Comparison of ENCODE assay signal across 8 cellular contexts in genomic region chr1:228139931-228140723, GRCh38. TPM values are rescaled to one million over a fixed set of nuclear protein-coding genes. Genes with fewer than 3 reads are reported as not detected.
A peak's percentile ranks its signal among the peaks of the same experiment; 100 is the strongest.
DNase-seq lines count a peak whose midpoint lies in the region; TF ChIP-seq lines count a peak whose summit lies in the region.

Gene GUK1 (plus strand): TSS chr1:228140279. CDS start chr1:228140303, 24 bp downstream.

- in situ Hi-C loops in SK-MEL-5 (cut with HindIII; ENCODE audit: low pct_unique_long_range_greater_than_20kb, low sequenced_read_pairs) = no loop called here

- H3K4me3 ChIP-seq in HFF-Myc (replicated peaks; ENCODE audit: low read depth, low read length) (peak within 1 kb of the TSS; percentile 92), neuron (ENCODE audit: low read length) (peak within 1 kb of the TSS; percentile 78), subcutaneous abdominal adipose tissue (ENCODE audit: low read depth in 1 of 5, low read length in 5 of 5) (peak within 1 kb of the TSS; percentile 84 to 92 (median 91))

- H3K9ac ChIP-seq in subcutaneous abdominal adipose tissue (ENCODE audit: low read length in 5 of 5) = peak within 1 kb of the TSS; percentile 77 to 92 (median 89)

- peak within 1 kb of the TSS; percentile 69 for H2AFZ ChIP-seq in neuron (ENCODE audit: low read depth, low read length)

- peaks cover 16% of the 10 kb centered on the region for H3K27me3 ChIP-seq in neuron (ENCODE audit: insufficient read depth, low read length)
- H3K27me3 ChIP-seq in subcutaneous abdominal adipose tissue (ENCODE audit: control insufficient read depth in 5 of 5, insufficient read depth in 4 of 5, low read length in 5 of 5) = no peaks in the 10 kb centered on the region

- H3K4me1 ChIP-seq in neuron (ENCODE audit: insufficient read depth, low read length) (peaks cover 16% of the 10 kb centered on the region), subcutaneous abdominal adipose tissue (ENCODE audit: control insufficient read depth in 5 of 5, insufficient read depth in 5 of 5, low read length in 5 of 5) (peaks cover 12 to 51% (median 48%) of the 10 kb centered on the region in 5 donors)

- H3K9me3 ChIP-seq in neuron (ENCODE audit: low read length) = no peaks in the 10 kb centered on the region
- H3K9me3 ChIP-seq in subcutaneous abdominal adipose tissue (ENCODE audit: control insufficient read depth in 5 of 5, low read length in 5 of 5) = no peaks in the 10 kb centered on the region

- peaks cover 1% of the 10 kb centered on the region for H3K36me3 ChIP-seq in neuron (ENCODE audit: insufficient read depth, low read length)
- peaks cover 0 to 12% (median 3%) of the 10 kb centered on the region in 5 donors for H3K36me3 ChIP-seq in subcutaneous abdominal adipose tissue (ENCODE audit: control insufficient read depth in 5 of 5, insufficient read depth in 5 of 5, low read length in 5 of 5)

- TF ChIP-seq CTCF in HFF-Myc (IDR thresholded peaks at IDR 0.05; ENCODE audit: low read depth, low read length, missing control alignments) = no peak

- peak; percentile 89 for DNase-seq in GM04503 (ENCODE audit: low read depth)
- peak; percentile 94 for DNase-seq in HFF-Myc (ENCODE audit: extremely low read depth, low read depth)
- DNase-seq in MV-4-11 (lab: John Stamatoyannopoulos, UW) = peak; percentile 100
- DNase-seq in SK-MEL-5 (ENCODE audit: low read depth, low spot score) = peak; percentile 99
- peak; percentile 100 for DNase-seq in activated naive CD4-positive, alpha-beta T cell treated with Interleukin-2 at 50 U/mL for 16 hours
- DNase-seq in foreskin melanocyte = peak; percentile 99

- H3K27ac ChIP-seq in subcutaneous abdominal adipose tissue (ENCODE audit: low read depth, low read length) = peak within 1 kb of the TSS; percentile 92

RNA-seq across cellular contexts. Expression of gene GUK1, which starts in this region (rescaled TPM):
- total RNA-seq in SK-MEL-5 (2014; rRNA removed; shearing (Covaris generic)) = 198 and 236 TPM in 2 replicates
- polyA plus RNA-seq in SK-MEL-5 (2015; cell fraction: cytosol; rRNA removed) = 202 and 226 TPM in 2 replicates
- 206 and 274 TPM in 2 replicates for polyA plus RNA-seq in SK-MEL-5 (2015; cell fraction: nucleus; rRNA removed)

Comparison
In these comparisons a context has a peak if more than half of its experiments do, and no peak if none do; other contexts are left out.
1. Peak in every context shown above with its lines: DNase-seq, H3K4me3 ChIP-seq and H3K27ac ChIP-seq.